ENCODE assay signal across 8 cellular contexts in genomic region chr14:50823763-50824636, GRCh38. TPM values are rescaled to one million over a fixed set of nuclear protein-coding genes. Genes with fewer than 3 reads are reported as not detected.
DNase-seq lines count a peak whose midpoint lies in the region; ATAC-seq and TF ChIP-seq lines count a peak whose summit lies in the region.

No MANE protein-coding gene starts in this region.

- peaks cover 25% of the 10 kb centered on the region for H3K79me2 ChIP-seq in PC-9 (ENCODE audit: low read depth)

- peaks cover 7% of the 10 kb centered on the region for H4K20me1 ChIP-seq in PC-9 (ENCODE audit: insufficient read depth)

- peak; percentile 76 for ATAC-seq in GM21423 (IDR thresholded peaks at IDR 0.05; ENCODE audit: unreplicated experiment)
- ATAC-seq in HG03575 (IDR thresholded peaks at IDR 0.05; ENCODE audit: extremely low read depth, insufficient number of reproducible peaks, low FRiP score, unreplicated experiment), result peak; percentile 31
- peak; percentile 9 for ATAC-seq in left ventricle myocardium superior

- BruUV-seq in PC-9 (replicated peaks; lab: Mats Ljungman, UMichigan), result no TSS peak

- no peak overlapping the region for H3K4me2 ChIP-seq in PC-9

- intact Hi-C loops in left ventricle myocardium superior (cut with micrococcal nuclease) (no loop called here), PC-9 (cut with micrococcal nuclease; ENCODE audit: unreplicated experiment) (no loop called here)

- no peaks in the 10 kb centered on the region for H3K27me3 ChIP-seq in PC-9 (ENCODE audit: insufficient read depth, low read depth)

- H3K4me3 ChIP-seq in PC-9, result no peak overlapping the region

- no peaks in the 10 kb centered on the region for H3K9me2 ChIP-seq in PC-9 (ENCODE audit: insufficient read depth)

- peak; percentile 36 for TF ChIP-seq POLR2A in GM15510 (IDR thresholded peaks at IDR 0.05; ENCODE audit: borderline replicate concordance, extremely low read depth, insufficient read length)

- CTCF ChIA-PET in PC-9 (lab: Charles Lee), result interaction anchor here (0.5 kb wide), 1 partner anchor 1308 kb away, joined by 12 read pairs; no protein-coding TSS in a partner anchor

- no peak for DNase-seq in left ventricle myocardium superior
- DNase-seq in OCI-M2 (lab: John Stamatoyannopoulos, UW; ENCODE audit: unreplicated experiment), result no peak
- no peak for DNase-seq in HK-2 (ENCODE audit: unreplicated experiment)
- no peak for DNase-seq in PC-9
- no peak for DNase-seq in activated CD4-positive, alpha-beta T cell treated with anti-CD3 and anti-CD28 coated beads, Interleukin-2, amount 50 U/mL, for 48 hours

- POLR2A ChIA-PET in PC-9 (lab: Charles Lee; ENCODE audit: unreplicated experiment), result no interaction called here

- no peaks in the 10 kb centered on the region for H3K36me3 ChIP-seq in PC-9 (ENCODE audit: low read depth)

- TF ChIP-seq CTCF in PC-9 (conservative IDR thresholded peaks at IDR 0.05), result no peak

- no peaks in the 10 kb centered on the region for H3K9me3 ChIP-seq in PC-9 (ENCODE audit: insufficient read depth, low read depth)

- no peak overlapping the region for H2AFZ ChIP-seq in PC-9

- H3K27ac ChIP-seq in PC-9, result no peak overlapping the region

- H3K4me1 ChIP-seq in PC-9 (replicated peaks; ENCODE audit: insufficient read depth), result no peaks in the 10 kb centered on the region

- H3F3A ChIP-seq in PC-9 (ENCODE audit: insufficient read depth, low read depth), result no peaks in the 10 kb centered on the region

RNA-seq across cellular contexts. Expression of gene NIN, which starts 7.0 kb away (rescaled TPM):
- 21.3 TPM for total RNA-seq in left ventricle myocardium superior
- total RNA-seq in PC-9 (2021), result 34.3 and 36.5 TPM in 2 replicates

RNA-seq across cellular contexts. Expression of gene ABHD12B, which starts 47.9 kb away (rescaled TPM):
- total RNA-seq in left ventricle myocardium superior (not detected), PC-9 (2021) (not detected in 2 replicates)

Comparison
In these comparisons a context has a peak if more than half of its experiments do, and no peak if none do; other contexts are left out.
1. ATAC-seq: peak in every context shown above with its lines; median percentile 76 in GM21423; 31 in HG03575; 9 in left ventricle myocardium superior.